Comparison of ENCODE assay signal across 1 cellular context in genomic region chr1:12015001-12015491, GRCh38.
TF ChIP-seq lines count a peak whose summit lies in the region.

No MANE protein-coding gene starts in this region.

TF ChIP-seq in K562, 482 proteins besides CTCF, POLR2A, EP300 and RAD21 (continued from another document and continues in another):
- TF ChIP-seq RERE (CRISPR knock-in tag; IDR thresholded peaks at IDR 0.05; ENCODE audit: borderline replicate concordance) (no peak), POLR2G (IDR thresholded peaks at IDR 0.05; ENCODE audit: low read depth, low read length) (no peak), TRIM24 (IDR thresholded peaks at IDR 0.05) (no peak), ZFP30 (CRISPR knock-in tag; IDR thresholded peaks at IDR 0.05; ENCODE audit: borderline replicate concordance) (no peak), ZNF146 (CRISPR knock-in tag; IDR thresholded peaks at IDR 0.05; ENCODE audit: unreplicated experiment) (no peak), STAT5B (CRISPR knock-in tag; IDR thresholded peaks at IDR 0.05) (no peak), ZNF830 (CRISPR knock-in tag; IDR thresholded peaks at IDR 0.05) (no peak), POLR3A (IDR thresholded peaks at IDR 0.05; ENCODE audit: borderline replicate concordance, extremely low read depth, insufficient read depth, insufficient read length) (peak; percentile 78), C11orf30 (IDR thresholded peaks at IDR 0.05; ENCODE audit: low read depth) (peak; percentile 55), THRB (CRISPR knock-in tag; conservative IDR thresholded peaks at IDR 0.05) (peak; percentile 31; the same call in 1 of the 2 replicates), HOMEZ (CRISPR knock-in tag; IDR thresholded peaks at IDR 0.05) (no peak), CGGBP1 (CRISPR knock-in tag; IDR thresholded peaks at IDR 0.05) (no peak), ZNF24 (IDR thresholded peaks at IDR 0.05) (peak; percentile 60; the same call in 1 of the 2 replicates), ELF1 (tag; IDR thresholded peaks at IDR 0.05) (no peak), ZNF76 (CRISPR knock-in tag; IDR thresholded peaks at IDR 0.05; ENCODE audit: borderline replicate concordance) (peak; percentile 34; the same call in 1 of the 2 replicates), E2F3 (CRISPR knock-in tag; IDR thresholded peaks at IDR 0.05) (no peak), E2F5 (CRISPR knock-in tag; IDR thresholded peaks at IDR 0.05) (no peak), SMAD3 (CRISPR knock-in tag; conservative IDR thresholded peaks at IDR 0.05) (no peak), HOXB6 (CRISPR knock-in tag; IDR thresholded peaks at IDR 0.05; ENCODE audit: borderline replicate concordance) (no peak), CBFA2T3 (IDR thresholded peaks at IDR 0.05) (peak; percentile 43), ZBTB34 (CRISPR knock-in tag; IDR thresholded peaks at IDR 0.05) (0 out of 2 replicates have a peak, but pooled peaks have one; percentile 22), CBX2 (IDR thresholded peaks at IDR 0.05; ENCODE audit: insufficient read depth, low read length, poor library complexity, severe bottlenecking) (no peak), ELK1 (CRISPR knock-in tag; IDR thresholded peaks at IDR 0.05) (no peak), SMAD4 (CRISPR knock-in tag; conservative IDR thresholded peaks at IDR 0.05) (0 out of 2 replicates have a peak, but pooled peaks have one; percentile 53), ZNF239 (CRISPR knock-in tag; IDR thresholded peaks at IDR 0.05) (no peak), TFE3 (CRISPR knock-in tag; IDR thresholded peaks at IDR 0.05) (peak; percentile 65), BRF2 (IDR thresholded peaks at IDR 0.05; ENCODE audit: borderline replicate concordance, insufficient read depth, insufficient read length) (no peak), TBP (optimal IDR thresholded peaks at IDR 0.05; ENCODE audit: low read depth, low read length) (peak; percentile 90), ZNF232 (CRISPR knock-in tag; IDR thresholded peaks at IDR 0.05) (no peak), SMARCB1 (IDR thresholded peaks at IDR 0.05; ENCODE audit: insufficient read length, low read depth) (no peak), HSF4 (CRISPR knock-in tag; IDR thresholded peaks at IDR 0.05; ENCODE audit: borderline replicate concordance) (no peak), HLTF (IDR thresholded peaks at IDR 0.05) (0 out of 2 replicates have a peak, but pooled peaks have one; percentile 59), ZNF511 (CRISPR knock-in tag; IDR thresholded peaks at IDR 0.05) (no peak), ZNF398 (CRISPR knock-in tag; IDR thresholded peaks at IDR 0.05) (no peak), ZNF354B (CRISPR knock-in tag; IDR thresholded peaks at IDR 0.05) (no peak), E2F1 (CRISPR knock-in tag; IDR thresholded peaks at IDR 0.05) (no peak), ZBTB7A (IDR thresholded peaks at IDR 0.05; ENCODE audit: borderline replicate concordance, control insufficient read depth, low read depth, low read length) (no peak)
